In genomic region chr1:201268604-201269151, GRCh38 we compare ENCODE assay signal across 1 cellular context.
TF ChIP-seq lines count a peak whose summit lies in the region.

No MANE protein-coding gene starts in this region.

TF ChIP-seq in GM23338, 12 proteins besides CTCF, POLR2A, EP300 and RAD21 (continued from another document):
- TF ChIP-seq ZNF462 (CRISPR knock-in tag; IDR thresholded peaks at IDR 0.05): no peak
- TF ChIP-seq EZH2phosphoT487 (IDR thresholded peaks at IDR 0.05; ENCODE audit: unreplicated experiment): no peak
- TF ChIP-seq, protein P1, sequence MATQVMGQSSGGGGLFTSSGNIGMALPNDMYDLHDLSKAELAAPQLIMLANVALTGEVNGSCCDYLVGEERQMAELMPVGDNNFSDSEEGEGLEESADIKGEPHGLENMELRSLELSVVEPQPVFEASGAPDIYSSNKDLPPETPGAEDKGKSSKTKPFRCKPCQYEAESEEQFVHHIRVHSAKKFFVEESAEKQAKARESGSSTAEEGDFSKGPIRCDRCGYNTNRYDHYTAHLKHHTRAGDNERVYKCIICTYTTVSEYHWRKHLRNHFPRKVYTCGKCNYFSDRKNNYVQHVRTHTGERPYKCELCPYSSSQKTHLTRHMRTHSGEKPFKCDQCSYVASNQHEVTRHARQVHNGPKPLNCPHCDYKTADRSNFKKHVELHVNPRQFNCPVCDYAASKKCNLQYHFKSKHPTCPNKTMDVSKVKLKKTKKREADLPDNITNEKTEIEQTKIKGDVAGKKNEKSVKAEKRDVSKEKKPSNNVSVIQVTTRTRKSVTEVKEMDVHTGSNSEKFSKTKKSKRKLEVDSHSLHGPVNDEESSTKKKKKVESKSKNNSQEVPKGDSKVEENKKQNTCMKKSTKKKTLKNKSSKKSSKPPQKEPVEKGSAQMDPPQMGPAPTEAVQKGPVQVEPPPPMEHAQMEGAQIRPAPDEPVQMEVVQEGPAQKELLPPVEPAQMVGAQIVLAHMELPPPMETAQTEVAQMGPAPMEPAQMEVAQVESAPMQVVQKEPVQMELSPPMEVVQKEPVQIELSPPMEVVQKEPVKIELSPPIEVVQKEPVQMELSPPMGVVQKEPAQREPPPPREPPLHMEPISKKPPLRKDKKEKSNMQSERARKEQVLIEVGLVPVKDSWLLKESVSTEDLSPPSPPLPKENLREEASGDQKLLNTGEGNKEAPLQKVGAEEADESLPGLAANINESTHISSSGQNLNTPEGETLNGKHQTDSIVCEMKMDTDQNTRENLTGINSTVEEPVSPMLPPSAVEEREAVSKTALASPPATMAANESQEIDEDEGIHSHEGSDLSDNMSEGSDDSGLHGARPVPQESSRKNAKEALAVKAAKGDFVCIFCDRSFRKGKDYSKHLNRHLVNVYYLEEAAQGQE (IDR thresholded peaks at IDR 0.05; ENCODE audit: unreplicated experiment): no peak
- no peak for TF ChIP-seq STAT1 (IDR thresholded peaks at IDR 0.05; ENCODE audit: unreplicated experiment)
- TF ChIP-seq ETS1 (IDR thresholded peaks at IDR 0.05): no peak
- no peak for TF ChIP-seq JUNB (IDR thresholded peaks at IDR 0.05; ENCODE audit: unreplicated experiment)
- no peak for TF ChIP-seq CREB1 (CRISPR knock-in tag; IDR thresholded peaks at IDR 0.05; ENCODE audit: low read depth)
- TF ChIP-seq ZNF114 (CRISPR knock-in tag; IDR thresholded peaks at IDR 0.05): no peak
- no peak for TF ChIP-seq NANOG (IDR thresholded peaks at IDR 0.05; ENCODE audit: borderline replicate concordance)
- no peak for TF ChIP-seq ZNF331 (CRISPR knock-in tag; IDR thresholded peaks at IDR 0.05; ENCODE audit: low read depth)
- no peak for TF ChIP-seq EZH2 (IDR thresholded peaks at IDR 0.05; ENCODE audit: low read depth, unreplicated experiment)
